In the genomic region with DNA sequence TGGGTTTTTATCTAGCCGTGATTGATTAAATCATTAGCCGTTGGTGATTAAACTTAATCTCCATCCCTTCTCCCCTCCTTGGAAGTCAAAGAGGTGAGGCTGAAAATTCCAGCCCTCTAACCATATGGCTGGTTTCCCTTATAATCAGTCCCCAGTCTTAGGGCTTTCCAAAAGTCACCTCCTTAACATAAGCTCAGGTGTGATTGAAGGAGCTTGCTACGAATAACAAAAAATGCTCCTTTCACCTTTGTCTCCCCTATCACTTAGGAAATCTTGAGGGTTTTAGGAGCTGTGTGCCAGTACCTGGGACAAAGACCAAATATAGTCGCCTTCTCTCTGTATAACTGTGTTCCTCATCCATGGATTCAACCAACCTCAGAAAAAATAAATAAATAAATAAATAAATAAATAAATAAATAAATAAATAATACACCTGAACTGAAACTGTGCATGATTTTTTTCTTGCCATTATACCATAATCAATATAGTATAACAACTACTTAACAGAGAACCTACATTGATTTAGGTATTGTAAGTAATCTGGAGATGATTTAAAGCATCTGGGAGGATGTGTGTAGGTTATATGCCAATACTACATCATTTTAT, we compare ENCODE assay signal across 1 cellular context.
A peak's percentile ranks its signal among the peaks of the same experiment; 100 is the strongest.
TF ChIP-seq lines count a peak whose summit lies in the region.

No MANE protein-coding gene starts in this region.

TF ChIP-seq in HEK293, 187 proteins besides CTCF, POLR2A, EP300 and RAD21 (continued from another document and continues in another):
- TF ChIP-seq, protein P1, sequence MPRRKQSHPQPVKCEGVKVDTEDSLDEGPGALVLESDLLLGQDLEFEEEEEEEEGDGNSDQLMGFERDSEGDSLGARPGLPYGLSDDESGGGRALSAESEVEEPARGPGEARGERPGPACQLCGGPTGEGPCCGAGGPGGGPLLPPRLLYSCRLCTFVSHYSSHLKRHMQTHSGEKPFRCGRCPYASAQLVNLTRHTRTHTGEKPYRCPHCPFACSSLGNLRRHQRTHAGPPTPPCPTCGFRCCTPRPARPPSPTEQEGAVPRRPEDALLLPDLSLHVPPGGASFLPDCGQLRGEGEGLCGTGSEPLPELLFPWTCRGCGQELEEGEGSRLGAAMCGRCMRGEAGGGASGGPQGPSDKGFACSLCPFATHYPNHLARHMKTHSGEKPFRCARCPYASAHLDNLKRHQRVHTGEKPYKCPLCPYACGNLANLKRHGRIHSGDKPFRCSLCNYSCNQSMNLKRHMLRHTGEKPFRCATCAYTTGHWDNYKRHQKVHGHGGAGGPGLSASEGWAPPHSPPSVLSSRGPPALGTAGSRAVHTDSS (tag by site-specific recombination; IDR thresholded peaks at IDR 0.05), result no peak
- 0 out of 2 replicates have a peak, but pooled peaks have one; percentile 47 for TF ChIP-seq ZNF354C (tag by site-specific recombination; IDR thresholded peaks at IDR 0.05; ENCODE audit: borderline replicate concordance, low read depth)
- no peak for TF ChIP-seq FEZF1 (tag by site-specific recombination; IDR thresholded peaks at IDR 0.05)
- no peak for TF ChIP-seq ZNF366 (tag by site-specific recombination; conservative IDR thresholded peaks at IDR 0.05)
- TF ChIP-seq ZFP37 (tag by site-specific recombination; IDR thresholded peaks at IDR 0.05), result peak; percentile 69; the same call in 1 of the 2 replicates
- peak; percentile 48 for TF ChIP-seq ZNF629 (tag by site-specific recombination; IDR thresholded peaks at IDR 0.05)
- no peak for TF ChIP-seq ZIC2 (tag by site-specific recombination; IDR thresholded peaks at IDR 0.05)
- TF ChIP-seq HOXC10 (CRISPR knock-in tag; IDR thresholded peaks at IDR 0.05), result no peak
- TF ChIP-seq ZNF138 (tag by site-specific recombination; IDR thresholded peaks at IDR 0.05; ENCODE audit: borderline replicate concordance), result no peak
- no peak for TF ChIP-seq YY1 (tag by site-specific recombination; IDR thresholded peaks at IDR 0.05)
- TF ChIP-seq, protein P2, sequence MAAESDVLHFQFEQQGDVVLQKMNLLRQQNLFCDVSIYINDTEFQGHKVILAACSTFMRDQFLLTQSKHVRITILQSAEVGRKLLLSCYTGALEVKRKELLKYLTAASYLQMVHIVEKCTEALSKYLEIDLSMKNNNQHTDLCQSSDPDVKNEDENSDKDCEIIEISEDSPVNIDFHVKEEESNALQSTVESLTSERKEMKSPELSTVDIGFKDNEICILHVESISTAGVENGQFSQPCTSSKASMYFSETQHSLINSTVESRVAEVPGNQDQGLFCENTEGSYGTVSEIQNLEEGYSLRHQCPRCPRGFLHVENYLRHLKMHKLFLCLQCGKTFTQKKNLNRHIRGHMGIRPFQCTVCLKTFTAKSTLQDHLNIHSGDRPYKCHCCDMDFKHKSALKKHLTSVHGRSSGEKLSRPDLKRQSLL (tag by site-specific recombination; IDR thresholded peaks at IDR 0.05), result no peak
- TF ChIP-seq SP2 (tag by site-specific recombination; IDR thresholded peaks at IDR 0.05), result no peak
- no peak for TF ChIP-seq ZFHX2 (tag by site-specific recombination; conservative IDR thresholded peaks at IDR 0.05)
- no peak for TF ChIP-seq ZNF747 (tag by site-specific recombination; IDR thresholded peaks at IDR 0.05)
- TF ChIP-seq ZXDB (tag by site-specific recombination; IDR thresholded peaks at IDR 0.05), result peak; percentile 63
- TF ChIP-seq, protein P3, sequence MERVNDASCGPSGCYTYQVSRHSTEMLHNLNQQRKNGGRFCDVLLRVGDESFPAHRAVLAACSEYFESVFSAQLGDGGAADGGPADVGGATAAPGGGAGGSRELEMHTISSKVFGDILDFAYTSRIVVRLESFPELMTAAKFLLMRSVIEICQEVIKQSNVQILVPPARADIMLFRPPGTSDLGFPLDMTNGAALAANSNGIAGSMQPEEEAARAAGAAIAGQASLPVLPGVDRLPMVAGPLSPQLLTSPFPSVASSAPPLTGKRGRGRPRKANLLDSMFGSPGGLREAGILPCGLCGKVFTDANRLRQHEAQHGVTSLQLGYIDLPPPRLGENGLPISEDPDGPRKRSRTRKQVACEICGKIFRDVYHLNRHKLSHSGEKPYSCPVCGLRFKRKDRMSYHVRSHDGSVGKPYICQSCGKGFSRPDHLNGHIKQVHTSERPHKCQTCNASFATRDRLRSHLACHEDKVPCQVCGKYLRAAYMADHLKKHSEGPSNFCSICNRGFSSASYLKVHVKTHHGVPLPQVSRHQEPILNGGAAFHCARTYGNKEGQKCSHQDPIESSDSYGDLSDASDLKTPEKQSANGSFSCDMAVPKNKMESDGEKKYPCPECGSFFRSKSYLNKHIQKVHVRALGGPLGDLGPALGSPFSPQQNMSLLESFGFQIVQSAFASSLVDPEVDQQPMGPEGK (tag by site-specific recombination; IDR thresholded peaks at IDR 0.05), result no peak
- TF ChIP-seq GLI2 (tag by site-specific recombination; IDR thresholded peaks at IDR 0.05; ENCODE audit: borderline replicate concordance, low read depth), result no peak; the same call in 1 of the 2 replicates
- TF ChIP-seq YY2 (tag by site-specific recombination; IDR thresholded peaks at IDR 0.05), result no peak
- no peak for TF ChIP-seq ZBTB20 (tag by site-specific recombination; IDR thresholded peaks at IDR 0.05)
- no peak for TF ChIP-seq MEIS1 (CRISPR knock-in tag; IDR thresholded peaks at IDR 0.05; ENCODE audit: borderline replicate concordance)
- TF ChIP-seq ZSCAN23 (tag by site-specific recombination; IDR thresholded peaks at IDR 0.05), result no peak
- no peak for TF ChIP-seq ZNF76 (tag by site-specific recombination; IDR thresholded peaks at IDR 0.05; ENCODE audit: borderline replicate concordance, low read depth)
- TF ChIP-seq, protein P4, sequence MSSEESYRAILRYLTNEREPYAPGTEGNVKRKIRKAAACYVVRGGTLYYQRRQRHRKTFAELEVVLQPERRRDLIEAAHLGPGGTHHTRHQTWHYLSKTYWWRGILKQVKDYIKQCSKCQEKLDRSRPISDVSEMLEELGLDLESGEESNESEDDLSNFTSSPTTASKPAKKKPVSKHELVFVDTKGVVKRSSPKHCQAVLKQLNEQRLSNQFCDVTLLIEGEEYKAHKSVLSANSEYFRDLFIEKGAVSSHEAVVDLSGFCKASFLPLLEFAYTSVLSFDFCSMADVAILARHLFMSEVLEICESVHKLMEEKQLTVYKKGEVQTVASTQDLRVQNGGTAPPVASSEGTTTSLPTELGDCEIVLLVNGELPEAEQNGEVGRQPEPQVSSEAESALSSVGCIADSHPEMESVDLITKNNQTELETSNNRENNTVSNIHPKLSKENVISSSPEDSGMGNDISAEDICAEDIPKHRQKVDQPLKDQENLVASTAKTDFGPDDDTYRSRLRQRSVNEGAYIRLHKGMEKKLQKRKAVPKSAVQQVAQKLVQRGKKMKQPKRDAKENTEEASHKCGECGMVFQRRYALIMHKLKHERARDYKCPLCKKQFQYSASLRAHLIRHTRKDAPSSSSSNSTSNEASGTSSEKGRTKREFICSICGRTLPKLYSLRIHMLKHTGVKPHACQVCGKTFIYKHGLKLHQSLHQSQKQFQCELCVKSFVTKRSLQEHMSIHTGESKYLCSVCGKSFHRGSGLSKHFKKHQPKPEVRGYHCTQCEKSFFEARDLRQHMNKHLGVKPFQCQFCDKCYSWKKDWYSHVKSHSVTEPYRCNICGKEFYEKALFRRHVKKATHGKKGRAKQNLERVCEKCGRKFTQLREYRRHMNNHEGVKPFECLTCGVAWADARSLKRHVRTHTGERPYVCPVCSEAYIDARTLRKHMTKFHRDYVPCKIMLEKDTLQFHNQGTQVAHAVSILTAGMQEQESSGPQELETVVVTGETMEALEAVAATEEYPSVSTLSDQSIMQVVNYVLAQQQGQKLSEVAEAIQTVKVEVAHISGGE (tag by site-specific recombination; conservative IDR thresholded peaks at IDR 0.05; ENCODE audit: low read depth), result peak; percentile 81
- no peak for TF ChIP-seq ZNF626 (tag by site-specific recombination; IDR thresholded peaks at IDR 0.05)
- TF ChIP-seq ZNF239 (tag by site-specific recombination; IDR thresholded peaks at IDR 0.05), result no peak
- no peak for TF ChIP-seq RBAK (tag by site-specific recombination; IDR thresholded peaks at IDR 0.05)
- no peak for TF ChIP-seq MYNN (tag by site-specific recombination; IDR thresholded peaks at IDR 0.05; ENCODE audit: borderline replicate concordance)
- TF ChIP-seq, protein P5, sequence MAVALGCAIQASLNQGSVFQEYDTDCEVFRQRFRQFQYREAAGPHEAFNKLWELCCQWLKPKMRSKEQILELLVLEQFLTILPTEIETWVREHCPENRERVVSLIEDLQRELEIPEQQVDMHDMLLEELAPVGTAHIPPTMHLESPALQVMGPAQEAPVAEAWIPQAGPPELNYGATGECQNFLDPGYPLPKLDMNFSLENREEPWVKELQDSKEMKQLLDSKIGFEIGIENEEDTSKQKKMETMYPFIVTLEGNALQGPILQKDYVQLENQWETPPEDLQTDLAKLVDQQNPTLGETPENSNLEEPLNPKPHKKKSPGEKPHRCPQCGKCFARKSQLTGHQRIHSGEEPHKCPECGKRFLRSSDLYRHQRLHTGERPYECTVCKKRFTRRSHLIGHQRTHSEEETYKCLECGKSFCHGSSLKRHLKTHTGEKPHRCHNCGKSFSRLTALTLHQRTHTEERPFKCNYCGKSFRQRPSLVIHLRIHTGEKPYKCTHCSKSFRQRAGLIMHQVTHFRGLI (tag by site-specific recombination; IDR thresholded peaks at IDR 0.05), result no peak
- TF ChIP-seq, protein P6, sequence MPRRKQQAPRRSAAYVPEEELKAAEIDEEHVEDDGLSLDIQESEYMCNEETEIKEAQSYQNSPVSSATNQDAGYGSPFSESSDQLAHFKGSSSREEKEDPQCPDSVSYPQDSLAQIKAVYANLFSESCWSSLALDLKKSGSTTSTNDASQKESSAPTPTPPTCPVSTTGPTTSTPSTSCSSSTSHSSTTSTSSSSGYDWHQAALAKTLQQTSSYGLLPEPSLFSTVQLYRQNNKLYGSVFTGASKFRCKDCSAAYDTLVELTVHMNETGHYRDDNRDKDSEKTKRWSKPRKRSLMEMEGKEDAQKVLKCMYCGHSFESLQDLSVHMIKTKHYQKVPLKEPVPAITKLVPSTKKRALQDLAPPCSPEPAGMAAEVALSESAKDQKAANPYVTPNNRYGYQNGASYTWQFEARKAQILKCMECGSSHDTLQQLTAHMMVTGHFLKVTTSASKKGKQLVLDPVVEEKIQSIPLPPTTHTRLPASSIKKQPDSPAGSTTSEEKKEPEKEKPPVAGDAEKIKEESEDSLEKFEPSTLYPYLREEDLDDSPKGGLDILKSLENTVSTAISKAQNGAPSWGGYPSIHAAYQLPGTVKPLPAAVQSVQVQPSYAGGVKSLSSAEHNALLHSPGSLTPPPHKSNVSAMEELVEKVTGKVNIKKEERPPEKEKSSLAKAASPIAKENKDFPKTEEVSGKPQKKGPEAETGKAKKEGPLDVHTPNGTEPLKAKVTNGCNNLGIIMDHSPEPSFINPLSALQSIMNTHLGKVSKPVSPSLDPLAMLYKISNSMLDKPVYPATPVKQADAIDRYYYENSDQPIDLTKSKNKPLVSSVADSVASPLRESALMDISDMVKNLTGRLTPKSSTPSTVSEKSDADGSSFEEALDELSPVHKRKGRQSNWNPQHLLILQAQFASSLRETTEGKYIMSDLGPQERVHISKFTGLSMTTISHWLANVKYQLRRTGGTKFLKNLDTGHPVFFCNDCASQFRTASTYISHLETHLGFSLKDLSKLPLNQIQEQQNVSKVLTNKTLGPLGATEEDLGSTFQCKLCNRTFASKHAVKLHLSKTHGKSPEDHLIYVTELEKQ (tag by site-specific recombination; IDR thresholded peaks at IDR 0.05; ENCODE audit: borderline replicate concordance), result no peak; the same call in 1 of the 2 replicates
- TF ChIP-seq ZNF654 (tag by site-specific recombination; IDR thresholded peaks at IDR 0.05; ENCODE audit: low read depth), result peak; percentile 35
- TF ChIP-seq ZNF24 (tag by site-specific recombination; IDR thresholded peaks at IDR 0.05), result no peak
- TF ChIP-seq ZBTB7A (tag by site-specific recombination; IDR thresholded peaks at IDR 0.05; ENCODE audit: low read depth), result no peak
- no peak for TF ChIP-seq GLIS2 (tag by site-specific recombination; IDR thresholded peaks at IDR 0.05)
- no peak for TF ChIP-seq ZNF548 (tag by site-specific recombination; IDR thresholded peaks at IDR 0.05)
- no peak for TF ChIP-seq KLF9 (tag by site-specific recombination; IDR thresholded peaks at IDR 0.05; ENCODE audit: low read depth)
- TF ChIP-seq ZNF121 (tag by site-specific recombination; IDR thresholded peaks at IDR 0.05), result no peak
- TF ChIP-seq, protein P7, sequence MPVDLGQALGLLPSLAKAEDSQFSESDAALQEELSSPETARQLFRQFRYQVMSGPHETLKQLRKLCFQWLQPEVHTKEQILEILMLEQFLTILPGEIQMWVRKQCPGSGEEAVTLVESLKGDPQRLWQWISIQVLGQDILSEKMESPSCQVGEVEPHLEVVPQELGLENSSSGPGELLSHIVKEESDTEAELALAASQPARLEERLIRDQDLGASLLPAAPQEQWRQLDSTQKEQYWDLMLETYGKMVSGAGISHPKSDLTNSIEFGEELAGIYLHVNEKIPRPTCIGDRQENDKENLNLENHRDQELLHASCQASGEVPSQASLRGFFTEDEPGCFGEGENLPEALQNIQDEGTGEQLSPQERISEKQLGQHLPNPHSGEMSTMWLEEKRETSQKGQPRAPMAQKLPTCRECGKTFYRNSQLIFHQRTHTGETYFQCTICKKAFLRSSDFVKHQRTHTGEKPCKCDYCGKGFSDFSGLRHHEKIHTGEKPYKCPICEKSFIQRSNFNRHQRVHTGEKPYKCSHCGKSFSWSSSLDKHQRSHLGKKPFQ (tag by site-specific recombination; IDR thresholded peaks at IDR 0.05), result no peak
- TF ChIP-seq ZNF521 (tag by site-specific recombination; IDR thresholded peaks at IDR 0.05), result no peak
- TF ChIP-seq, protein P8, sequence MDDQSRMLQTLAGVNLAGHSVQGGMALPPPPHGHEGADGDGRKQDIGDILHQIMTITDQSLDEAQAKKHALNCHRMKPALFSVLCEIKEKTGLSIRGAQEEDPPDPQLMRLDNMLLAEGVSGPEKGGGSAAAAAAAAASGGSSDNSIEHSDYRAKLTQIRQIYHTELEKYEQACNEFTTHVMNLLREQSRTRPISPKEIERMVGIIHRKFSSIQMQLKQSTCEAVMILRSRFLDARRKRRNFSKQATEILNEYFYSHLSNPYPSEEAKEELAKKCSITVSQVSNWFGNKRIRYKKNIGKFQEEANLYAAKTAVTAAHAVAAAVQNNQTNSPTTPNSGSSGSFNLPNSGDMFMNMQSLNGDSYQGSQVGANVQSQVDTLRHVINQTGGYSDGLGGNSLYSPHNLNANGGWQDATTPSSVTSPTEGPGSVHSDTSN (CRISPR knock-in tag; IDR thresholded peaks at IDR 0.05), result no peak
- TF ChIP-seq SALL2 (tag by site-specific recombination; IDR thresholded peaks at IDR 0.05; ENCODE audit: borderline replicate concordance), result no peak
- TF ChIP-seq ZNF133 (tag by site-specific recombination; IDR thresholded peaks at IDR 0.05), result no peak
- peak; percentile 82 for TF ChIP-seq ZNF510 (tag by site-specific recombination; IDR thresholded peaks at IDR 0.05; ENCODE audit: insufficient replicate concordance)
- TF ChIP-seq BCL11B (tag by site-specific recombination; IDR thresholded peaks at IDR 0.05; ENCODE audit: low read depth), result no peak
- TF ChIP-seq ZFP3 (tag by site-specific recombination; IDR thresholded peaks at IDR 0.05; ENCODE audit: low read depth), result no peak
- no peak for TF ChIP-seq ZNF701 (tag by site-specific recombination; IDR thresholded peaks at IDR 0.05)
- no peak for TF ChIP-seq ZNF155 (tag by site-specific recombination; IDR thresholded peaks at IDR 0.05)
- TF ChIP-seq, protein P9, sequence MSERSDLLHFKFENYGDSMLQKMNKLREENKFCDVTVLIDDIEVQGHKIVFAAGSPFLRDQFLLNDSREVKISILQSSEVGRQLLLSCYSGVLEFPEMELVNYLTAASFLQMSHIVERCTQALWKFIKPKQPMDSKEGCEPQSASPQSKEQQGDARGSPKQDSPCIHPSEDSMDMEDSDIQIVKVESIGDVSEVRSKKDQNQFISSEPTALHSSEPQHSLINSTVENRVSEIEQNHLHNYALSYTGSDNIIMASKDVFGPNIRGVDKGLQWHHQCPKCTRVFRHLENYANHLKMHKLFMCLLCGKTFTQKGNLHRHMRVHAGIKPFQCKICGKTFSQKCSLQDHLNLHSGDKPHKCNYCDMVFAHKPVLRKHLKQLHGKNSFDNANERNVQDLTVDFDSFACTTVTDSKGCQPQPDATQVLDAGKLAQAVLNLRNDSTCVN (tag by site-specific recombination; optimal IDR thresholded peaks at IDR 0.05), result no peak
